ENCODE assay signal across 1 cellular context in genomic region chr22:44671742-44672141, GRCh38.
TF ChIP-seq lines count a peak whose summit lies in the region.

No MANE protein-coding gene starts in this region.

TF ChIP-seq in IMR-90, 13 proteins besides CTCF, POLR2A, EP300 and RAD21:
- TF ChIP-seq BHLHE40 (IDR thresholded peaks at IDR 0.05; ENCODE audit: low read depth, low read length) (no peak), RFX5 (IDR thresholded peaks at IDR 0.05; ENCODE audit: low read depth, low read length) (no peak), SMC3 (IDR thresholded peaks at IDR 0.05; ENCODE audit: low read depth, low read length) (no peak), MXI1 (IDR thresholded peaks at IDR 0.05; ENCODE audit: borderline replicate concordance, low read depth, low read length) (no peak), CHD1 (IDR thresholded peaks at IDR 0.05; ENCODE audit: low read depth, low read length) (no peak), FOS (IDR thresholded peaks at IDR 0.05; ENCODE audit: low read depth, low read length) (no peak), MAFK (IDR thresholded peaks at IDR 0.05; ENCODE audit: low read depth, low read length) (no peak), NFE2L2 (IDR thresholded peaks at IDR 0.05; ENCODE audit: low read depth, low read length) (no peak), MAZ (IDR thresholded peaks at IDR 0.05; ENCODE audit: borderline replicate concordance, low read depth, low read length) (no peak), RCOR1 (IDR thresholded peaks at IDR 0.05; ENCODE audit: insufficient replicate concordance, low read length) (no peak), CEBPB (IDR thresholded peaks at IDR 0.05; ENCODE audit: low read depth, low read length) (peak; percentile 88)
- TF ChIP-seq, protein P1, sequence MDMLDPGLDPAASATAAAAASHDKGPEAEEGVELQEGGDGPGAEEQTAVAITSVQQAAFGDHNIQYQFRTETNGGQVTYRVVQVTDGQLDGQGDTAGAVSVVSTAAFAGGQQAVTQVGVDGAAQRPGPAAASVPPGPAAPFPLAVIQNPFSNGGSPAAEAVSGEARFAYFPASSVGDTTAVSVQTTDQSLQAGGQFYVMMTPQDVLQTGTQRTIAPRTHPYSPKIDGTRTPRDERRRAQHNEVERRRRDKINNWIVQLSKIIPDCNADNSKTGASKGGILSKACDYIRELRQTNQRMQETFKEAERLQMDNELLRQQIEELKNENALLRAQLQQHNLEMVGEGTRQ (IDR thresholded peaks at IDR 0.05; ENCODE audit: low read depth, low read length), result peak; percentile 82
- TF ChIP-seq, protein P2, sequence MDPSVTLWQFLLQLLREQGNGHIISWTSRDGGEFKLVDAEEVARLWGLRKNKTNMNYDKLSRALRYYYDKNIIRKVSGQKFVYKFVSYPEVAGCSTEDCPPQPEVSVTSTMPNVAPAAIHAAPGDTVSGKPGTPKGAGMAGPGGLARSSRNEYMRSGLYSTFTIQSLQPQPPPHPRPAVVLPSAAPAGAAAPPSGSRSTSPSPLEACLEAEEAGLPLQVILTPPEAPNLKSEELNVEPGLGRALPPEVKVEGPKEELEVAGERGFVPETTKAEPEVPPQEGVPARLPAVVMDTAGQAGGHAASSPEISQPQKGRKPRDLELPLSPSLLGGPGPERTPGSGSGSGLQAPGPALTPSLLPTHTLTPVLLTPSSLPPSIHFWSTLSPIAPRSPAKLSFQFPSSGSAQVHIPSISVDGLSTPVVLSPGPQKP (IDR thresholded peaks at IDR 0.05; ENCODE audit: borderline replicate concordance, low read depth, low read length), result no peak
